Comparison of ENCODE assay signal across 16 cellular contexts in genomic region chr9:96079816-96080215, GRCh38.
A peak's percentile ranks its signal among the peaks of the same experiment; 100 is the strongest.
DNase-seq lines count a peak whose midpoint lies in the region; ATAC-seq and TF ChIP-seq lines count a peak whose summit lies in the region.
"Had no signal": no experiment of that assay in that cellular context is flagged by ENCODE, and none has a peak within 500 bp of the region (broad histone marks: within the 10 kb centered on the region; RNA-seq: fewer than 3 reads in every experiment).

No MANE protein-coding gene starts in this region.

- TF ChIP-seq RAD21 in HCT116 (IDR thresholded peaks at IDR 0.05; ENCODE audit: low read depth) = no peak

- intact Hi-C loops in HCT116 (cut with micrococcal nuclease) = no loop called here
- intact Hi-C loops in vagina (cut with DNase I) = no loop called here

- 0 out of 4 replicates have a peak overlapping the region, but pooled peaks of 1 of the 2 experiments have one; percentile 22 for H3K4me3 ChIP-seq in HCT116 (replicated peaks in 1 of 2; ENCODE audit: low read depth in 1 of 2, low read length in 2 of 2)
- H3K4me3 ChIP-seq in stomach smooth muscle (ENCODE audit: low read length in 2 of 2) = peak overlapping the region; percentile 9 to 47
- no peak overlapping the region for H3K4me3 ChIP-seq in Karpas-422 (ENCODE audit: low read length)
- H3K4me3 ChIP-seq in vagina = no peak overlapping the region

- no peaks in the 10 kb centered on the region for H3K79me2 ChIP-seq in HCT116 (ENCODE audit: insufficient read depth, low read length)
- H3K79me2 ChIP-seq in Karpas-422 (ENCODE audit: low read length) = no peaks in the 10 kb centered on the region

- H3K9ac ChIP-seq in HCT116 (ENCODE audit: low read length) (no peak overlapping the region), stomach smooth muscle (ENCODE audit: low read length in 2 of 2) (no peak overlapping the region), Karpas-422 (ENCODE audit: low read length) (no peak overlapping the region)

- peak overlapping the region; percentile 66 for H3K4me2 ChIP-seq in HCT116 (ENCODE audit: low read length)
- no peak overlapping the region for H3K4me2 ChIP-seq in Karpas-422 (ENCODE audit: low read depth, low read length, poor library complexity, severe bottlenecking)

- POLR2A ChIA-PET in HCT116 (lab: Charles Lee) = no interaction called here

- H3K27me3 ChIP-seq in HCT116 (ENCODE audit: insufficient read depth, low read length) = no peaks in the 10 kb centered on the region
- H3K27me3 ChIP-seq in stomach smooth muscle (ENCODE audit: control insufficient read depth in 1 of 2, insufficient read depth in 2 of 2, low read length in 2 of 2) = no peaks in the 10 kb centered on the region
- no peaks in the 10 kb centered on the region for H3K27me3 ChIP-seq in Karpas-422 (ENCODE audit: low read length)
- H3K27me3 ChIP-seq in vagina = no peaks in the 10 kb centered on the region

- H3K27ac ChIP-seq in HCT116 (ENCODE audit: low read depth, low read length) (no peak overlapping the region), epithelial cell of prostate (peak overlapping the region; percentile 49), stomach smooth muscle (ENCODE audit: low read length) (peak overlapping the region; percentile 25), Karpas-422 (ENCODE audit: low read length) (no peak overlapping the region), vagina (no peak overlapping the region)

- H3K9me3 ChIP-seq in HCT116 (ENCODE audit: control insufficient read depth in 1 of 2, insufficient read depth in 1 of 2, low read depth in 1 of 2, low read length in 2 of 2) = no peaks in the 10 kb centered on the region
- H3K9me3 ChIP-seq in stomach smooth muscle (ENCODE audit: control insufficient read depth in 2 of 2, low read length in 2 of 2) = no peaks in the 10 kb centered on the region
- no peaks in the 10 kb centered on the region for H3K9me3 ChIP-seq in Karpas-422 (ENCODE audit: low read length)
- H3K9me3 ChIP-seq in vagina = no peaks in the 10 kb centered on the region

- RAD21 ChIA-PET in HCT116 (lab: Charles Lee; ENCODE audit: low non-redundant PET in 1 of 2, low total read pairs in 2 of 2, uncharacterized antibody in 2 of 2, unreplicated experiment in 2 of 2) = interaction anchor here in 1 of 2 experiments (1.0 kb wide), 1 partner anchor 10 kb away, joined by 4 read pairs; no protein-coding TSS in a partner anchor

- H2AFZ ChIP-seq in HCT116 (ENCODE audit: low read depth, low read length, poor library complexity, severe bottlenecking) (peak overlapping the region; percentile 48), Karpas-422 (ENCODE audit: low read length) (no peak overlapping the region)

- CTCF ChIA-PET in HCT116 (lab: Charles Lee) = interaction anchor here (0.6 kb wide), 1 partner anchor 10 kb away, joined by 3 read pairs; no protein-coding TSS in a partner anchor

- TF ChIP-seq CTCF in HCT116 (IDR thresholded peaks at IDR 0.05 in 2 of 3, conservative IDR thresholded peaks at IDR 0.05 in 1 of 3; ENCODE audit: borderline replicate concordance in 1 of 3, insufficient read depth in 1 of 3, low read depth in 2 of 3, low read length in 2 of 3) = no peak
- no peak for TF ChIP-seq CTCF in vagina (IDR thresholded peaks at IDR 0.05)

- H3K36me3 ChIP-seq in HCT116 (ENCODE audit: control insufficient read depth in 1 of 2, insufficient read depth in 2 of 2, low read length in 2 of 2) = no peaks in the 10 kb centered on the region
- no peaks in the 10 kb centered on the region for H3K36me3 ChIP-seq in stomach smooth muscle (ENCODE audit: control insufficient read depth in 2 of 2, insufficient read depth in 2 of 2, low read length in 2 of 2)
- H3K36me3 ChIP-seq in Karpas-422 (ENCODE audit: insufficient read depth, low read length) = no peaks in the 10 kb centered on the region
- no peaks in the 10 kb centered on the region for H3K36me3 ChIP-seq in vagina

- DNase-seq in HCT116 (ENCODE audit: low read depth, low spot score) (no peak), epithelial cell of prostate (ENCODE audit: low read depth, low spot score) (no peak), kidney glomerular epithelial cell (lab: John Stamatoyannopoulos, UW) (peak; percentile 38), Karpas-422 (no peak), COR-L47 (lab: John Stamatoyannopoulos, UW) (no peak), vagina (ENCODE audit: extremely low spot score in 2 of 2) (no peak), HUDEP-2 (lab: John Stamatoyannopoulos, UW; ENCODE audit: unreplicated experiment in 76 of 76) (no peak)
- DNase-seq: DMS79, KG1, NCI-H1092 treated with DMSO at 0.1 percent for 48 hours, NCI-H146, NCI-H2029, NCI-H2227 treated with DMSO at 0.1 percent for 48 hours, NCI-H510A treated with DMSO at 0.1 percent for 48 hours, NCI-H748 treated with DMSO at 0.1 percent for 48 hours had no signal

- TF ChIP-seq POLR2A in HCT116 (IDR thresholded peaks at IDR 0.05; ENCODE audit: borderline replicate concordance, extremely low read depth, insufficient read depth, insufficient read length) (no peak), vagina (IDR thresholded peaks at IDR 0.05) (no peak)

- H3K4me1 ChIP-seq in HCT116 (ENCODE audit: control insufficient read depth in 1 of 2, insufficient read depth in 2 of 2, low read length in 2 of 2) (peaks cover 18 to 35% of the 10 kb centered on the region in 2 experiments), stomach smooth muscle (ENCODE audit: control insufficient read depth, insufficient read depth, low read length) (peaks cover 11% of the 10 kb centered on the region), Karpas-422 (ENCODE audit: low read length) (no peaks in the 10 kb centered on the region), vagina (no peaks in the 10 kb centered on the region)

- H3K9me2 ChIP-seq in HCT116 (ENCODE audit: insufficient read depth) (no peaks in the 10 kb centered on the region), Karpas-422 (replicated peaks; ENCODE audit: insufficient read depth, low read length) (no peaks in the 10 kb centered on the region)

- BruUV-seq in HCT116 (replicated peaks; lab: Mats Ljungman, UMichigan) = no TSS peak

- ATAC-seq in HCT116 = no peak

- no peaks in the 10 kb centered on the region for H4K20me1 ChIP-seq in HCT116 (ENCODE audit: insufficient read depth)
- H4K20me1 ChIP-seq in Karpas-422 (ENCODE audit: insufficient read depth, low read depth, low read length) = no peaks in the 10 kb centered on the region

TF ChIP-seq in HCT116, 20 proteins besides CTCF, POLR2A, EP300 and RAD21 (continues in another document):
- TF ChIP-seq SP1 (IDR thresholded peaks at IDR 0.05; ENCODE audit: low read depth) (no peak), SRF (IDR thresholded peaks at IDR 0.05; ENCODE audit: low read depth) (no peak), EGR1 (IDR thresholded peaks at IDR 0.05; ENCODE audit: low read depth) (no peak), TCF7L2 (IDR thresholded peaks at IDR 0.05; ENCODE audit: borderline replicate concordance, extremely low read depth, insufficient read depth, insufficient read length) (no peak), JUND (IDR thresholded peaks at IDR 0.05) (no peak), MAX (IDR thresholded peaks at IDR 0.05) (no peak), CBX3 (IDR thresholded peaks at IDR 0.05; ENCODE audit: low read depth) (no peak), EZH2phosphoT487 (IDR thresholded peaks at IDR 0.05; ENCODE audit: borderline replicate concordance) (no peak), CEBPB (IDR thresholded peaks at IDR 0.05; ENCODE audit: low read depth) (no peak), FOSL1 (IDR thresholded peaks at IDR 0.05; ENCODE audit: low read depth) (no peak), ZFX (IDR thresholded peaks at IDR 0.05) (no peak), ATF3 (IDR thresholded peaks at IDR 0.05) (no peak), REST (IDR thresholded peaks at IDR 0.05; ENCODE audit: low read depth) (no peak)

Comparison
In these comparisons a context has a peak if more than half of its experiments do, and no peak if none do; other contexts are left out.
1. H3K27ac ChIP-seq: peak in epithelial cell of prostate (single experiment) and stomach smooth muscle (single experiment); none in HCT116 (single experiment), Karpas-422 (single experiment) and vagina (single experiment).
2. H3K4me3 ChIP-seq: peak in stomach smooth muscle (2 of 2); none in Karpas-422 (single experiment) and vagina (0 of 2).